Comparison of ENCODE assay signal across 1 cellular context in the genomic region with DNA sequence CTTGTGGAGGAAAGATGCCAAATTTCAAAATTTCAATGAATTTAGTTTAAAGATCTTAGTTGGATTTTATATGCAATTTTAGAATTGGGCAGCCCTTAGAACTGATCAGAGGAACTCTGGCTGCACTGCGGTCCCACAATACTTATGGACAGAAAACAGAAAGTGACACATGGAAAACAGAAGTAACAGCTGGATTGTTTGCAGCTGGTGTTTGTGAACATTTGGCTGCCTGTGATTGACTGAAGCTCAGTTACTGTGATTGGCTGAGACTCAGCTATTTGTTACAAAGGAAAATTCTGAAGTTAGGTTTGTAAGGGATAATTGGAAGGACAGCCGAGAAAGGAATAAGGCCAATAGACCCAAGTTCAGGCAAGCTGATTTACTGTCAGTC.
TF ChIP-seq lines count a peak whose summit lies in the region.

No MANE protein-coding gene starts in this region.

TF ChIP-seq in GM23338, 12 proteins besides CTCF, POLR2A, EP300 and RAD21 (continued from another document):
- TF ChIP-seq, protein P1, sequence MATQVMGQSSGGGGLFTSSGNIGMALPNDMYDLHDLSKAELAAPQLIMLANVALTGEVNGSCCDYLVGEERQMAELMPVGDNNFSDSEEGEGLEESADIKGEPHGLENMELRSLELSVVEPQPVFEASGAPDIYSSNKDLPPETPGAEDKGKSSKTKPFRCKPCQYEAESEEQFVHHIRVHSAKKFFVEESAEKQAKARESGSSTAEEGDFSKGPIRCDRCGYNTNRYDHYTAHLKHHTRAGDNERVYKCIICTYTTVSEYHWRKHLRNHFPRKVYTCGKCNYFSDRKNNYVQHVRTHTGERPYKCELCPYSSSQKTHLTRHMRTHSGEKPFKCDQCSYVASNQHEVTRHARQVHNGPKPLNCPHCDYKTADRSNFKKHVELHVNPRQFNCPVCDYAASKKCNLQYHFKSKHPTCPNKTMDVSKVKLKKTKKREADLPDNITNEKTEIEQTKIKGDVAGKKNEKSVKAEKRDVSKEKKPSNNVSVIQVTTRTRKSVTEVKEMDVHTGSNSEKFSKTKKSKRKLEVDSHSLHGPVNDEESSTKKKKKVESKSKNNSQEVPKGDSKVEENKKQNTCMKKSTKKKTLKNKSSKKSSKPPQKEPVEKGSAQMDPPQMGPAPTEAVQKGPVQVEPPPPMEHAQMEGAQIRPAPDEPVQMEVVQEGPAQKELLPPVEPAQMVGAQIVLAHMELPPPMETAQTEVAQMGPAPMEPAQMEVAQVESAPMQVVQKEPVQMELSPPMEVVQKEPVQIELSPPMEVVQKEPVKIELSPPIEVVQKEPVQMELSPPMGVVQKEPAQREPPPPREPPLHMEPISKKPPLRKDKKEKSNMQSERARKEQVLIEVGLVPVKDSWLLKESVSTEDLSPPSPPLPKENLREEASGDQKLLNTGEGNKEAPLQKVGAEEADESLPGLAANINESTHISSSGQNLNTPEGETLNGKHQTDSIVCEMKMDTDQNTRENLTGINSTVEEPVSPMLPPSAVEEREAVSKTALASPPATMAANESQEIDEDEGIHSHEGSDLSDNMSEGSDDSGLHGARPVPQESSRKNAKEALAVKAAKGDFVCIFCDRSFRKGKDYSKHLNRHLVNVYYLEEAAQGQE (IDR thresholded peaks at IDR 0.05; ENCODE audit: unreplicated experiment), result no peak
TF ChIP-seq in GM23338: peak in this region for 0.
